Comparison of ENCODE assay signal across 1 cellular context in genomic region chr3:129795596-129795995, GRCh38.
TF ChIP-seq lines count a peak whose summit lies in the region.

No MANE protein-coding gene starts in this region.

TF ChIP-seq in endothelial cell of umbilical vein, 7 proteins besides CTCF, POLR2A, EP300 and RAD21:
- TF ChIP-seq FOS (IDR thresholded peaks at IDR 0.05; ENCODE audit: borderline replicate concordance, insufficient read depth, low read length) (peak; percentile 37), GATA2 (IDR thresholded peaks at IDR 0.05; ENCODE audit: insufficient read depth, insufficient read length, low read depth, low read length) (no peak)
